22 cellular contexts compared by ENCODE assay signal in genomic region chr10:94496646-94497045, GRCh38.
"Had no signal": no experiment of that assay in that cellular context is flagged by ENCODE, and none has a peak within 500 bp of the region (broad histone marks: within the 10 kb centered on the region; RNA-seq: fewer than 3 reads in every experiment).

No MANE protein-coding gene starts in this region.

- H3K4me3 Mint-ChIP-seq: activated CD8-positive, alpha-beta T cell treated with anti-CD3 and anti-CD28 coated beads for 36 hours; activated naive CD8-positive, alpha-beta T cell treated with anti-CD3 and anti-CD28 coated beads, Interleukin-2, amount 10 ng/mL, durations not matched to agents 7 days and 5 days; T-helper 1 cell treated with Interleukin-12 subunit alpha and Interleukin-12 subunit beta and Interleukin-4 antibody, amounts not matched to agents 30 μg/mL and 1 μg/mL, for 36 hours had no signal

- H3K4me1 ChIP-seq: breast epithelium, Peyer's patch, SJCRH30 had no signal

- H3K9ac ChIP-seq: SK-N-SH had no signal

- ATAC-seq: activated CD4-positive, CD25-positive, alpha-beta regulatory T cell treated with anti-CD3 and anti-CD28 coated beads, Interleukin-2, amount 50 U/mL, for 24 hours; activated CD8-positive, alpha-beta T cell treated with anti-CD3 and anti-CD28 coated beads for 36 hours had no signal

- H3K36me3 ChIP-seq: breast epithelium, SJCRH30 had no signal

- H3K4me3 ChIP-seq: breast epithelium, Peyer's patch, SJCRH30 had no signal

- DNase-seq: activated CD4-positive, alpha-beta T cell treated with anti-CD3 and anti-CD28 coated beads for 4 hours; activated CD8-positive, alpha-beta memory T cell treated with anti-CD3 and anti-CD28 coated beads, Interleukin-2, amount 50 U/mL, for 4 hours; activated CD8-positive, alpha-beta T cell treated with anti-CD3 and anti-CD28 coated beads for 36 hours; activated naive CD4-positive, alpha-beta T cell treated with anti-CD3 and anti-CD28 coated beads, Interleukin-2, amount 50 U/mL, for 16 hours; activated naive CD8-positive, alpha-beta T cell treated with anti-CD3 and anti-CD28 coated beads, Interleukin-2, amount 10 ng/mL, durations not matched to agents 7 days and 5 days; aorta; caudate nucleus; NCI-H1092; NCI-H1417; NCI-H1930; NCI-H2171; NCI-H226; NCI-H526; NCI-H774; Peyer's patch; Right ventricle myocardium superior; SJCRH30; SK-N-SH had no signal

- H3K27me3 Mint-ChIP-seq: activated CD8-positive, alpha-beta T cell treated with anti-CD3 and anti-CD28 coated beads for 36 hours had no signal

- H3K27me3 ChIP-seq: breast epithelium, Peyer's patch, SJCRH30 had no signal

- H3K4me1 Mint-ChIP-seq: activated naive CD8-positive, alpha-beta T cell treated with anti-CD3 and anti-CD28 coated beads, Interleukin-2, amount 10 ng/mL, durations not matched to agents 7 days and 5 days had no signal

- H3K27ac ChIP-seq: breast epithelium, Peyer's patch, RWPE1, SJCRH30 had no signal

- H3K9me3 Mint-ChIP-seq: activated CD8-positive, alpha-beta T cell treated with anti-CD3 and anti-CD28 coated beads for 36 hours; activated naive CD8-positive, alpha-beta T cell treated with anti-CD3 and anti-CD28 coated beads, Interleukin-2, amount 10 ng/mL, durations not matched to agents 7 days and 5 days; T-helper 1 cell treated with Interleukin-12 subunit alpha and Interleukin-12 subunit beta and Interleukin-4 antibody, amounts not matched to agents 30 μg/mL and 1 μg/mL, for 36 hours had no signal

- H3K36me3 Mint-ChIP-seq: activated naive CD8-positive, alpha-beta T cell treated with anti-CD3 and anti-CD28 coated beads, Interleukin-2, amount 10 ng/mL, durations not matched to agents 7 days and 5 days had no signal

- H3K9me2 ChIP-seq: SK-N-SH had no signal

- H3K9me3 ChIP-seq: breast epithelium, Peyer's patch, SJCRH30, SK-N-SH had no signal

- H3K27ac Mint-ChIP-seq: activated CD8-positive, alpha-beta T cell treated with anti-CD3 and anti-CD28 coated beads for 36 hours; activated naive CD8-positive, alpha-beta T cell treated with anti-CD3 and anti-CD28 coated beads, Interleukin-2, amount 10 ng/mL, durations not matched to agents 7 days and 5 days; T-helper 1 cell treated with Interleukin-12 subunit alpha and Interleukin-12 subunit beta and Interleukin-4 antibody, amounts not matched to agents 30 μg/mL and 1 μg/mL, for 36 hours had no signal
